Comparison of ENCODE assay signal across 12 cellular contexts in genomic region chr1:208233546-208233945, GRCh38. TPM values are rescaled to one million over a fixed set of nuclear protein-coding genes. Genes with fewer than 3 reads are reported as not detected.
DNase-seq lines count a peak whose midpoint lies in the region; ATAC-seq and TF ChIP-seq lines count a peak whose summit lies in the region.
"Had no signal": no experiment of that assay in that cellular context is flagged by ENCODE, and none has a peak within 500 bp of the region (broad histone marks: within the 10 kb centered on the region; RNA-seq: fewer than 3 reads in every experiment).

No MANE protein-coding gene starts in this region.

- no peak overlapping the region for H2BK12ac ChIP-seq in H9 (ENCODE audit: insufficient read length, low read depth, low read length)

- H4K5ac ChIP-seq in H9 (ENCODE audit: insufficient read length, low read depth, low read length), result no peak overlapping the region

- POLR2A ChIA-PET in activated CD4-positive, alpha-beta T cell treated with anti-CD3 and anti-CD28 coated beads, Interleukin-2, amount 10 ng/mL, durations not matched to agents 7 days and 5 days (lab: Charles Lee), result no interaction called here

- H2AFZ ChIP-seq in H9 (ENCODE audit: low read length), result no peak overlapping the region

- peaks cover 9% of the 10 kb centered on the region; the same call in 1 of the 2 replicates for H3K4me1 ChIP-seq in H9 (ENCODE audit: insufficient read depth, low read length)

- H3K27me3 Mint-ChIP-seq in H9 (ENCODE audit: low read depth) (peaks cover 28% of the 10 kb centered on the region), osteocyte (ENCODE audit: unreplicated experiment) (no peaks in the 10 kb centered on the region)
- H3K27me3 Mint-ChIP-seq in activated naive CD8-positive, alpha-beta T cell treated with anti-CD3 and anti-CD28 coated beads, Interleukin-2, amount 50 U/mL, for 24 hours, result peaks cover 15% of the 10 kb centered on the region
- H3K27me3 Mint-ChIP-seq in activated CD4-positive, alpha-beta T cell treated with anti-CD3 and anti-CD28 coated beads, Interleukin-2, amount 10 ng/mL, durations not matched to agents 7 days and 5 days, result peaks cover 65% of the 10 kb centered on the region

- H3K18ac ChIP-seq in H9 (ENCODE audit: insufficient read length, low read depth, low read length), result no peak overlapping the region

- no peak overlapping the region for H4K91ac ChIP-seq in H9 (ENCODE audit: insufficient read length, low read depth, low read length)

- H2BK120ac ChIP-seq in H9 (ENCODE audit: low read depth, low read length, poor library complexity, severe bottlenecking), result no peak overlapping the region

- H2BK20ac ChIP-seq in H9 (ENCODE audit: low read depth, low read length, poor library complexity, severe bottlenecking), result no peak overlapping the region

- peak; percentile 77 for DNase-seq in H9
- DNase-seq in NCI-H510A (lab: John Stamatoyannopoulos, UW), result peak; percentile 93
- peak; percentile 20 for DNase-seq in fibroblast of gingiva (ENCODE audit: low read depth)
- DNase-seq in osteocyte (ENCODE audit: extremely low spot score, unreplicated experiment), result no peak
- DNase-seq in activated naive CD8-positive, alpha-beta T cell treated with anti-CD3 and anti-CD28 coated beads, Interleukin-2, amount 50 U/mL, for 24 hours, result no peak
- DNase-seq in activated CD4-positive, alpha-beta T cell treated with anti-CD3 and anti-CD28 coated beads, Interleukin-2, amount 10 ng/mL, durations not matched to agents 7 days and 5 days, result no peak
- DNase-seq: CD4-positive, alpha-beta T cell; naive B cell; Peyer's patch had no signal

- no peak overlapping the region for H2BK15ac ChIP-seq in H9 (ENCODE audit: low read depth, low read length)

- no peak overlapping the region for H3T11ph ChIP-seq in H9 (ENCODE audit: low read length)

- ATAC-seq in HG02642 (IDR thresholded peaks at IDR 0.05; ENCODE audit: poor library complexity, unreplicated experiment) (no peak), GM21528 (IDR thresholded peaks at IDR 0.05; ENCODE audit: low FRiP score, unreplicated experiment) (no peak)
- ATAC-seq in activated naive CD8-positive, alpha-beta T cell treated with anti-CD3 and anti-CD28 coated beads, Interleukin-2, amount 50 U/mL, for 24 hours, result no peak

- no peak overlapping the region for H3K4me2 ChIP-seq in H9 (ENCODE audit: insufficient read depth, insufficient read length, low read length)

- no peak overlapping the region; a peak in 1 of 5 replicates for H3K4me3 Mint-ChIP-seq in H9
- H3K4me3 Mint-ChIP-seq in osteocyte (ENCODE audit: unreplicated experiment), result no peak overlapping the region
- H3K4me3 Mint-ChIP-seq in activated naive CD8-positive, alpha-beta T cell treated with anti-CD3 and anti-CD28 coated beads, Interleukin-2, amount 50 U/mL, for 24 hours, result no peak overlapping the region
- H3K4me3 Mint-ChIP-seq in activated CD4-positive, alpha-beta T cell treated with anti-CD3 and anti-CD28 coated beads, Interleukin-2, amount 10 ng/mL, durations not matched to agents 7 days and 5 days, result no peak overlapping the region
- H3K4me3 Mint-ChIP-seq: CD4-positive, alpha-beta T cell; naive B cell; stimulated activated naive CD8-positive, alpha-beta T cell treated with anti-CD3 and anti-CD28 coated beads, Interleukin-15, Interleukin-2, amounts not matched to agents 100 ng/mL and 50 ng/mL, for 24 hours had no signal

- H3K27ac ChIP-seq in H9 (ENCODE audit: insufficient read length, low read depth, low read length), result no peak overlapping the region

- no peak for TF ChIP-seq CTCF in H9 (conservative IDR thresholded peaks at IDR 0.05)
- no peak for TF ChIP-seq CTCF in osteocyte (IDR thresholded peaks at IDR 0.05)

- no peak overlapping the region for H3K9ac ChIP-seq in H9 (ENCODE audit: extremely low read depth, insufficient read length, low read length)

- H3K4me1 Mint-ChIP-seq in H9 (peaks cover 61 to 69% of the 10 kb centered on the region in 2 experiments), osteocyte (ENCODE audit: unreplicated experiment) (peaks cover 90% of the 10 kb centered on the region)
- peaks cover 15% of the 10 kb centered on the region for H3K4me1 Mint-ChIP-seq in activated naive CD8-positive, alpha-beta T cell treated with anti-CD3 and anti-CD28 coated beads, Interleukin-2, amount 50 U/mL, for 24 hours
- peaks cover 16% of the 10 kb centered on the region for H3K4me1 Mint-ChIP-seq in activated CD4-positive, alpha-beta T cell treated with anti-CD3 and anti-CD28 coated beads, Interleukin-2, amount 10 ng/mL, durations not matched to agents 7 days and 5 days

- no peak overlapping the region for H3K56ac ChIP-seq in H9 (ENCODE audit: insufficient read length, low read depth, low read length)

- H3K79me2 ChIP-seq in H9 (ENCODE audit: insufficient read depth, low read length), result no peaks in the 10 kb centered on the region

- no peak overlapping the region for H2BK5ac ChIP-seq in H9 (ENCODE audit: insufficient read length, low read length)

- WGBS in H9 (ENCODE audit: extremely low coverage, insufficient read length, low lambda C conversion rate), result no CpG with 5 or more reads among the region's 5 CpGs

- no peaks in the 10 kb centered on the region for H4K20me1 ChIP-seq in H9 (ENCODE audit: control insufficient read depth, insufficient read depth, insufficient read length)

- no peaks in the 10 kb centered on the region for H3K79me1 ChIP-seq in H9 (ENCODE audit: insufficient read depth, low read depth, low read length, poor library complexity, severe bottlenecking)

- no peaks in the 10 kb centered on the region for H3K27me3 ChIP-seq in H9 (ENCODE audit: insufficient read depth, low read length)
- H3K27me3 ChIP-seq: Peyer's patch had no signal

- H3K36me3 Mint-ChIP-seq in H9 (ENCODE audit: insufficient read depth in 1 of 3, low read depth in 3 of 3) (no peaks in the 10 kb centered on the region; a peak in 1 of 7 replicates), osteocyte (ENCODE audit: unreplicated experiment) (peaks cover 2% of the 10 kb centered on the region)
- H3K36me3 Mint-ChIP-seq in activated naive CD8-positive, alpha-beta T cell treated with anti-CD3 and anti-CD28 coated beads, Interleukin-2, amount 50 U/mL, for 24 hours (ENCODE audit: low read depth), result no peaks in the 10 kb centered on the region
- no peaks in the 10 kb centered on the region for H3K36me3 Mint-ChIP-seq in activated CD4-positive, alpha-beta T cell treated with anti-CD3 and anti-CD28 coated beads, Interleukin-2, amount 10 ng/mL, durations not matched to agents 7 days and 5 days (ENCODE audit: low read depth)
- H3K36me3 Mint-ChIP-seq: naive B cell had no signal

- H3K23me2 ChIP-seq in H9 (ENCODE audit: insufficient read length, low read depth, low read length, poor library complexity, severe bottlenecking), result no peaks in the 10 kb centered on the region

- no peak overlapping the region for H3K4ac ChIP-seq in H9 (ENCODE audit: low read depth, low read length)

- H3K27ac Mint-ChIP-seq in H9 (peak overlapping the region; percentile 1 to 38 (median 9); a peak in 4 of 7 replicates), osteocyte (ENCODE audit: unreplicated experiment) (peak overlapping the region; percentile 83)
- no peak overlapping the region for H3K27ac Mint-ChIP-seq in activated naive CD8-positive, alpha-beta T cell treated with anti-CD3 and anti-CD28 coated beads, Interleukin-2, amount 50 U/mL, for 24 hours
- no peak overlapping the region for H3K27ac Mint-ChIP-seq in activated CD4-positive, alpha-beta T cell treated with anti-CD3 and anti-CD28 coated beads, Interleukin-2, amount 10 ng/mL, durations not matched to agents 7 days and 5 days
- H3K27ac Mint-ChIP-seq: CD4-positive, alpha-beta T cell; stimulated activated naive CD8-positive, alpha-beta T cell treated with anti-CD3 and anti-CD28 coated beads, Interleukin-15, Interleukin-2, amounts not matched to agents 100 ng/mL and 50 ng/mL, for 24 hours had no signal

- H4K8ac ChIP-seq in H9 (replicated peaks; ENCODE audit: insufficient read length, low read depth, low read length), result no peak overlapping the region

- H3K23ac ChIP-seq in H9 (ENCODE audit: insufficient read length, low read depth, low read length), result no peak overlapping the region

- H2AK5ac ChIP-seq in H9 (ENCODE audit: insufficient read length, low read length), result no peak overlapping the region

- H3K9me3 ChIP-seq in H9 (ENCODE audit: control insufficient read depth, low read depth, low read length), result no peaks in the 10 kb centered on the region
- H3K9me3 ChIP-seq: Peyer's patch had no signal

- no peak overlapping the region for H3K14ac ChIP-seq in H9 (ENCODE audit: insufficient read depth, low read length)

- CTCF ChIA-PET in activated CD4-positive, alpha-beta T cell treated with anti-CD3 and anti-CD28 coated beads, Interleukin-2, amount 10 ng/mL, durations not matched to agents 7 days and 5 days (lab: Charles Lee), result interaction anchor here (1.1 kb wide), 1 partner anchor 11 kb away, joined by 3 read pairs; no protein-coding TSS in a partner anchor

- H3K9me3 Mint-ChIP-seq in H9 (no peaks in the 10 kb centered on the region; a peak in 1 of 5 replicates), osteocyte (ENCODE audit: unreplicated experiment) (no peaks in the 10 kb centered on the region)
- no peaks in the 10 kb centered on the region for H3K9me3 Mint-ChIP-seq in activated naive CD8-positive, alpha-beta T cell treated with anti-CD3 and anti-CD28 coated beads, Interleukin-2, amount 50 U/mL, for 24 hours
- no peaks in the 10 kb centered on the region for H3K9me3 Mint-ChIP-seq in activated CD4-positive, alpha-beta T cell treated with anti-CD3 and anti-CD28 coated beads, Interleukin-2, amount 10 ng/mL, durations not matched to agents 7 days and 5 days
- H3K9me3 Mint-ChIP-seq: CD4-positive, alpha-beta T cell; naive B cell; stimulated activated naive CD8-positive, alpha-beta T cell treated with anti-CD3 and anti-CD28 coated beads, Interleukin-15, Interleukin-2, amounts not matched to agents 100 ng/mL and 50 ng/mL, for 24 hours had no signal

RNA-seq across cellular contexts. Expression of gene PLXNA2, which starts 10.6 kb away (rescaled TPM):
- total RNA-seq in H9 (2021) (0.57 and 0.64 TPM in 2 replicates), osteocyte (19.5 and 20.5 TPM in 2 replicates)
- 1 to 10 TPM; 1.1 to 1.2 TPM for total RNA-seq in activated CD4-positive, alpha-beta T cell treated with anti-CD3 and anti-CD28 coated beads, Interleukin-2, amount 10 ng/mL, durations not matched to agents 7 days and 5 days

Comparison
In these comparisons a context has a peak if more than half of its experiments do, and no peak if none do; other contexts are left out.
1. DNase-seq: peak in H9 (single experiment), NCI-H510A (single experiment) and fibroblast of gingiva (single experiment); none in osteocyte (single experiment), activated naive CD8-positive, alpha-beta T cell treated with anti-CD3 and anti-CD28 coated beads, Interleukin-2, amount 50 U/mL, for 24 hours (single experiment) and activated CD4-positive, alpha-beta T cell treated with anti-CD3 and anti-CD28 coated beads, Interleukin-2, amount 10 ng/mL, durations not matched to agents 7 days and 5 days (single experiment).
2. H3K27ac Mint-ChIP-seq: peak in H9 (3 of 3) and osteocyte (single experiment); none in activated naive CD8-positive, alpha-beta T cell treated with anti-CD3 and anti-CD28 coated beads, Interleukin-2, amount 50 U/mL, for 24 hours (single experiment) and activated CD4-positive, alpha-beta T cell treated with anti-CD3 and anti-CD28 coated beads, Interleukin-2, amount 10 ng/mL, durations not matched to agents 7 days and 5 days (single experiment).